23 cellular contexts compared by ENCODE assay signal in genomic region chr20:31896049-31896448, GRCh38. TPM values are rescaled to one million over a fixed set of nuclear protein-coding genes. Genes with fewer than 3 reads are reported as not detected.
DNase-seq lines count a peak whose midpoint lies in the region; ATAC-seq and TF ChIP-seq lines count a peak whose summit lies in the region.
"Had no signal": no experiment of that assay in that cellular context is flagged by ENCODE, and none has a peak within 500 bp of the region (broad histone marks: within the 10 kb centered on the region; RNA-seq: fewer than 3 reads in every experiment).

No MANE protein-coding gene starts in this region.

- H3K27ac ChIP-seq in BLaER1 (peak overlapping the region; percentile 81; the same call in 1 of the 2 replicates), RWPE2 (ENCODE audit: poor library complexity, severe bottlenecking) (no peak overlapping the region), tibial nerve (peak overlapping the region in 3 of 4 donors; percentile 50 to 92 (median 86))
- H3K27ac ChIP-seq: A549, KMS-11 had no signal

- TF ChIP-seq POLR2A in tibial nerve (IDR thresholded peaks at IDR 0.05), result no peak

- no peaks in the 10 kb centered on the region for H4K20me1 ChIP-seq in BLaER1

- H3K4me1 ChIP-seq in BLaER1 (peaks cover 14% of the 10 kb centered on the region), RWPE2 (ENCODE audit: insufficient read depth, poor library complexity, severe bottlenecking) (no peaks in the 10 kb centered on the region), tibial nerve (peaks cover 0 to 14% (median 2%) of the 10 kb centered on the region in 4 donors)
- H3K4me1 ChIP-seq: A549 had no signal

- DNase-seq in RWPE2 (ENCODE audit: low spot score) (peak; percentile 48), naive B cell (no peak), tibial nerve (ENCODE audit: low spot score in 2 of 2) (no peak), NCI-H146 (lab: John Stamatoyannopoulos, UW) (no peak)
- no peak for DNase-seq in stimulated activated CD8-positive, alpha-beta memory T cell treated with anti-CD3 and anti-CD28 coated beads, Interleukin-4, amount 100 ng/mL, for 48 hours
- DNase-seq in activated CD8-positive, alpha-beta memory T cell treated with anti-CD3 and anti-CD28 coated beads, Interleukin-2, amount 50 U/mL, for 48 hours, result no peak
- DNase-seq: Calu3, DMS79 treated with DMSO at 0.1 percent for 48 hours, GF-D8, IMR-90, MM.1S, NCI-H1417, NCI-H1694 treated with DMSO at 0.1 percent for 48 hours, NCI-H2081, NCI-H226, NCI-H510A, NCI-H69, RPMI8226, SHP77 had no signal

- 95 to 97% methylated on average over 9 of the region's 9 CpGs for WGBS in tibial nerve, 2 donors

- H3K4me3 ChIP-seq in BLaER1 (no peak overlapping the region), RWPE2 (ENCODE audit: severe bottlenecking) (no peak overlapping the region), tibial nerve (no peak overlapping the region)
- H3K4me3 ChIP-seq: A549 had no signal

- no peak overlapping the region for H3K4me2 ChIP-seq in BLaER1
- H3K4me2 ChIP-seq: A549, KMS-11 had no signal

- H3K9me3 ChIP-seq in BLaER1 (peaks cover 4% of the 10 kb centered on the region; the same call in 1 of the 2 replicates), RWPE2 (ENCODE audit: severe bottlenecking) (no peaks in the 10 kb centered on the region), tibial nerve (no peaks in the 10 kb centered on the region)
- H3K9me3 ChIP-seq: A549 had no signal

- H3K36me3 Mint-ChIP-seq in naive B cell, result no peaks in the 10 kb centered on the region

- H3K27me3 Mint-ChIP-seq in naive B cell, result no peaks in the 10 kb centered on the region

- peaks cover 0 to 10% (median 8%) of the 10 kb centered on the region in 3 donors for H3K4me1 Mint-ChIP-seq in naive B cell

- H3K36me3 ChIP-seq in BLaER1 (no peaks in the 10 kb centered on the region), RWPE2 (ENCODE audit: low read depth) (no peaks in the 10 kb centered on the region), tibial nerve (no peaks in the 10 kb centered on the region)

- TF ChIP-seq EP300 in tibial nerve (IDR thresholded peaks at IDR 0.05), result no peak

- H3K4me3 Mint-ChIP-seq in naive B cell, result no peak overlapping the region

- no peak for ATAC-seq in RWPE2 (ENCODE audit: low read depth)
- ATAC-seq in naive B cell (ENCODE audit: low read depth in 2 of 2), result no peak

- H3K27ac Mint-ChIP-seq in naive B cell, result peak overlapping the region; percentile 36 to 90 (median 82)

- no peak for TF ChIP-seq CTCF in RWPE2 (IDR thresholded peaks at IDR 0.05; ENCODE audit: poor library complexity, severe bottlenecking)
- no peak for TF ChIP-seq CTCF in tibial nerve (IDR thresholded peaks at IDR 0.05)

- no peaks in the 10 kb centered on the region for H3K9me3 Mint-ChIP-seq in naive B cell

- no peak overlapping the region for H3K9ac ChIP-seq in BLaER1
- H3K9ac ChIP-seq: KMS-11 had no signal

- H3K27me3 ChIP-seq in BLaER1 (no peaks in the 10 kb centered on the region), RWPE2 (ENCODE audit: insufficient read depth, poor library complexity, severe bottlenecking) (no peaks in the 10 kb centered on the region), tibial nerve (no peaks in the 10 kb centered on the region)

RNA-seq across cellular contexts. Expression of gene TTLL9, which starts 25.6 kb away (rescaled TPM):
- polyA plus RNA-seq in naive B cell (ENCODE audit: low read depth in 6 of 6), result under 1 TPM in 3 of 6 donors, not detected in 3; 0.09 to 0.43 (median 0.21) TPM
- total RNA-seq in tibial nerve, result 1 to 10 TPM; 2.8 to 3.7 (median 3.1) TPM
- total RNA-seq: Calu3, IMR-90, SK-MEL-5 had no signal
- polyA plus RNA-seq: IMR-90 had no signal

RNA-seq across cellular contexts. Expression of gene DUSP15, which starts 25.7 kb away (rescaled TPM):
- polyA plus RNA-seq in naive B cell (ENCODE audit: low read depth in 6 of 6), result 1 to 10 TPM in 1 of 6 donors, not detected in 5; 1.7 TPM
- total RNA-seq in tibial nerve, result 10 to 100 TPM; 31.8 to 61.3 (median 44.6) TPM
- total RNA-seq: Calu3, IMR-90 had no signal
- polyA plus RNA-seq: IMR-90 had no signal

RNA-seq across cellular contexts. Expression of gene FOXS1, which starts 50.6 kb away (rescaled TPM):
- not detected for polyA plus RNA-seq in naive B cell (ENCODE audit: low read depth in 6 of 6)
- 10 to 100 TPM in 1 of 4 donors, 1 to 10 TPM in 3; 3.0 to 11.8 (median 8.0) TPM for total RNA-seq in tibial nerve
- total RNA-seq: Calu3, IMR-90, SK-MEL-5 had no signal
- polyA plus RNA-seq: IMR-90 had no signal

RNA-seq across cellular contexts. Expression of gene PDRG1, which starts 55.8 kb away (rescaled TPM):
- polyA plus RNA-seq in naive B cell (ENCODE audit: low read depth in 6 of 6), result 10 to 100 TPM; 16.3 to 27.4 (median 20.8) TPM
- 10 to 100 TPM in 3 of 4 donors, 1 to 10 TPM in 1; 9.6 to 15.7 (median 11.0) TPM for total RNA-seq in tibial nerve
